In genomic region chr13:36945078-36945477, GRCh38 we compare ENCODE assay signal across 23 cellular contexts. TPM values are rescaled to one million over a fixed set of nuclear protein-coding genes. Genes with fewer than 3 reads are reported as not detected.
"Had no signal": no experiment of that assay in that cellular context is flagged by ENCODE, and none has a peak within 500 bp of the region (broad histone marks: within the 10 kb centered on the region; RNA-seq: fewer than 3 reads in every experiment).

No MANE protein-coding gene starts in this region.

- H3K4me1 ChIP-seq: foreskin keratinocyte, left ventricle myocardium inferior, pancreas, right lobe of liver, testis, transverse colon had no signal

- H3K4me3 ChIP-seq: dorsolateral prefrontal cortex, left ventricle myocardium inferior, lung, mucosa of descending colon, pancreas, right lobe of liver, testis, transverse colon had no signal

- H3K27ac ChIP-seq: dorsolateral prefrontal cortex, foreskin keratinocyte, left ventricle myocardium inferior, pancreas, right lobe of liver, testis, transverse colon had no signal

- H3K36me3 ChIP-seq: pancreas had no signal

- H3K27me3 ChIP-seq: dorsolateral prefrontal cortex, foreskin keratinocyte, pancreas, right lobe of liver, testis, transverse colon had no signal

- H3K9me3 ChIP-seq: left ventricle myocardium inferior, mucosa of descending colon, pancreas, right lobe of liver, testis, transverse colon had no signal

- DNase-seq: activated CD4-positive, alpha-beta T cell treated with anti-CD3 and anti-CD28 coated beads for 36 hours; activated CD4-positive, CD25-positive, alpha-beta regulatory T cell; activated CD8-positive, alpha-beta memory T cell treated with anti-CD3 and anti-CD28 coated beads, Interleukin-2, amount 10 ng/mL, durations not matched to agents 7 days and 5 days; activated CD8-positive, alpha-beta T cell treated with anti-CD3 and anti-CD28 coated beads, Interleukin-2, amount 10 ng/mL, durations not matched to agents 7 days and 5 days; activated naive CD8-positive, alpha-beta T cell treated with anti-CD3 and anti-CD28 coated beads, Interleukin-2, amount 50 U/mL, for 24 hours; activated T-cell treated with anti-CD3 and anti-CD28 coated beads, Interleukin-2, amount 50 U/mL, for 48 hours; dorsolateral prefrontal cortex; effector memory CD4-positive, alpha-beta T cell; foreskin keratinocyte; left ventricle myocardium inferior; mesendoderm; mucosa of descending colon; nucleus accumbens; pancreas; right lobe of liver; stimulated activated CD4-positive, alpha-beta T cell treated with anti-CD3 and anti-CD28 coated beads, Interleukin-2, amount 100 ng/mL, for 48 hours; stimulated activated naive CD8-positive, alpha-beta T cell treated with anti-CD3 and anti-CD28 coated beads, Interleukin-15, Interleukin-2, amounts not matched to agents 100 U/mL and 50 U/mL, for 24 hours; T-helper 1 cell; testis; transverse colon had no signal

- ATAC-seq: activated CD4-positive, alpha-beta T cell treated with anti-CD3 and anti-CD28 coated beads for 36 hours; activated CD8-positive, alpha-beta memory T cell treated with anti-CD3 and anti-CD28 coated beads, Interleukin-2, amount 10 ng/mL, durations not matched to agents 7 days and 5 days; activated CD8-positive, alpha-beta T cell treated with anti-CD3 and anti-CD28 coated beads, Interleukin-2, amount 10 ng/mL, durations not matched to agents 7 days and 5 days; activated naive CD8-positive, alpha-beta T cell treated with anti-CD3 and anti-CD28 coated beads, Interleukin-2, amount 50 U/mL, for 24 hours; esophagus mucosa; foreskin keratinocyte; mucosa of descending colon; pancreas; right lobe of liver; stimulated activated naive CD8-positive, alpha-beta T cell treated with anti-CD3 and anti-CD28 coated beads, Interleukin-15, Interleukin-2, amounts not matched to agents 100 U/mL and 50 U/mL, for 24 hours had no signal

RNA-seq across cellular contexts. Expression of gene SMAD9, which starts 25.0 kb away (rescaled TPM):
- total RNA-seq: activated CD8-positive, alpha-beta memory T cell treated with anti-CD3 and anti-CD28 coated beads, Interleukin-2, amount 10 ng/mL, durations not matched to agents 7 days and 5 days; activated CD8-positive, alpha-beta T cell treated with anti-CD3 and anti-CD28 coated beads, Interleukin-2, amount 10 ng/mL, durations not matched to agents 7 days and 5 days; activated T-helper 2 cell treated with anti-CD3 and anti-CD28 coated beads, Interferon-gamma antibody, Interleukin-2, Interleukin-4, amounts not matched to agents 10 μg/mL and 5 μg/mL and 100 μg/mL, durations not matched to agents 14 hours and 24 hours and 36 hours had no signal
